12 cellular contexts compared by ENCODE assay signal in the genomic region with DNA sequence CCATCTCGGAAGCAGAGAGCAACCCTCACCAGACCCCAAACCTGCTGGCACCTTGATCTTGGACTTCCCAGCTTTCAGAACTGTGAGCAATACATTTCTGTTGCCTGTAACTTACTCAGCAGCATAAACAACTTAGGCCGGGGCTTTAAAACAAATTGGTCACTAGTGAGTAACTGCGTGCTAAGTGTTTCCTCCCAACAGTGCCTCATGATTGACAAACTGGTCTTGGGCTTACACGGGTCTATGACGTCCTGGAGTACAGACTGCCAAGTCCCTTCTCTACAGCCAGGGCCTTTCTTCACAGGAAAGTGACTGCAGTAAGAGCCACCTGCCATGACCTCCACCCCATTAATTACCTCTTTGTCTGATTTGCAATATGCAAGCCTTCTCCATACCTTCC.
DNase-seq lines count a peak whose midpoint lies in the region; FAIRE-seq and TF ChIP-seq lines count a peak whose summit lies in the region.
"Had no signal": no experiment of that assay in that cellular context is flagged by ENCODE, and none has a peak within 500 bp of the region (broad histone marks: within the 10 kb centered on the region; RNA-seq: fewer than 3 reads in every experiment).

No MANE protein-coding gene starts in this region.

- no peak overlapping the region for H3K27ac ChIP-seq in OCI-LY7 (ENCODE audit: low read depth, low read length, poor library complexity, severe bottlenecking)
- H3K27ac ChIP-seq in SJCRH30, result no peak overlapping the region
- no peak overlapping the region for H3K27ac ChIP-seq in small intestine (ENCODE audit: low read depth in 1 of 2, low read length in 1 of 2)

- POLR2A ChIA-PET in OCI-LY7 (lab: Charles Lee), result no interaction called here

- peaks cover 4% of the 10 kb centered on the region for H3K4me1 ChIP-seq in OCI-LY7 (ENCODE audit: insufficient read depth, low read length, poor library complexity, severe bottlenecking)
- H3K4me1 ChIP-seq in SJCRH30, result no peaks in the 10 kb centered on the region
- peaks cover 0 to 3% of the 10 kb centered on the region in 2 donors for H3K4me1 ChIP-seq in small intestine (ENCODE audit: control insufficient read depth in 2 of 2, insufficient read depth in 1 of 2, low read depth in 1 of 2, low read length in 1 of 2)

- TF ChIP-seq CTCF in OCI-LY7 (conservative IDR thresholded peaks at IDR 0.05; ENCODE audit: low read length) (no peak), fibroblast of mammary gland (conservative IDR thresholded peaks at IDR 0.05; ENCODE audit: control insufficient read depth, insufficient read depth, low read depth, low read length) (no peak), retinal pigment epithelial cell (conservative IDR thresholded peaks at IDR 0.05; ENCODE audit: low read depth, low read length) (no peak)

- no peaks in the 10 kb centered on the region for H3K79me2 ChIP-seq in OCI-LY7 (ENCODE audit: insufficient read depth, low read depth, low read length)

- no peak overlapping the region for H3K4me2 ChIP-seq in OCI-LY7 (ENCODE audit: low read length)

- H4K20me1 ChIP-seq in OCI-LY7 (ENCODE audit: insufficient read depth, low read length), result no peaks in the 10 kb centered on the region

- no peak overlapping the region for H2AFZ ChIP-seq in OCI-LY7 (ENCODE audit: low read length)

- no peaks in the 10 kb centered on the region for H3K9me2 ChIP-seq in OCI-LY7 (ENCODE audit: insufficient read depth, low read length)

- H3K36me3 ChIP-seq in OCI-LY7 (ENCODE audit: insufficient read depth, low read length) (no peaks in the 10 kb centered on the region), SJCRH30 (no peaks in the 10 kb centered on the region), small intestine (ENCODE audit: control insufficient read depth in 2 of 2, insufficient read depth in 2 of 2, low read length in 2 of 2) (no peaks in the 10 kb centered on the region)

- BruUV-seq in OCI-LY7 (replicated peaks; lab: Mats Ljungman, UMichigan), result TSS peak; percentile 20

- DNase-seq in CD1c-positive myeloid dendritic cell (ENCODE audit: extremely low spot score), result peak; percentile 44
- DNase-seq in OCI-LY7 (ENCODE audit: low spot score), result no peak
- peak; percentile 94 for DNase-seq in fibroblast of mammary gland (ENCODE audit: low read depth)
- peak; percentile 44 for DNase-seq in retinal pigment epithelial cell (ENCODE audit: low read depth)
- DNase-seq in SJCRH30, result no peak
- DNase-seq in anterior cingulate cortex (lab: John Stamatoyannopoulos, UW), result no peak
- DNase-seq in small intestine, result no peak
- no peak for DNase-seq in NCI-H2196 treated with DMSO at 0.1 percent for 48 hours (lab: John Stamatoyannopoulos, UW; ENCODE audit: unreplicated experiment)
- DNase-seq: activated CD4-positive, alpha-beta T cell treated with anti-CD3 and anti-CD28 coated beads, Interleukin-2, amount 50 U/mL, for 4 hours; KG1; left colon; NCI-H510A had no signal

- H3K27me3 ChIP-seq in SJCRH30, result no peaks in the 10 kb centered on the region
- H3K27me3 ChIP-seq in small intestine (ENCODE audit: control insufficient read depth in 2 of 2, insufficient read depth in 2 of 2, low read length in 2 of 2), result no peaks in the 10 kb centered on the region

- H3K9me3 ChIP-seq in OCI-LY7 (ENCODE audit: low read length) (no peaks in the 10 kb centered on the region), SJCRH30 (replicated peaks) (no peaks in the 10 kb centered on the region), small intestine (ENCODE audit: control insufficient read depth, low read depth) (no peaks in the 10 kb centered on the region)

- H3K4me3 ChIP-seq in OCI-LY7 (ENCODE audit: low read depth, low read length, poor library complexity, severe bottlenecking), result no peak overlapping the region
- no peak overlapping the region for H3K4me3 ChIP-seq in fibroblast of mammary gland (ENCODE audit: control insufficient read depth, low read depth, low read length)
- no peak overlapping the region for H3K4me3 ChIP-seq in retinal pigment epithelial cell (ENCODE audit: low read length)
- H3K4me3 ChIP-seq in SJCRH30, result no peak overlapping the region
- H3K4me3 ChIP-seq in small intestine (ENCODE audit: low read depth in 1 of 2, low read length in 2 of 2), result no peak overlapping the region

- WGBS in small intestine, 3 donors, result 72 to 78% (median 75%) methylated on average over 5 of the region's 5 CpGs

- FAIRE-seq in small intestine (lab: Jason Lieb, UNC), result no peak

- intact Hi-C loops in OCI-LY7 (cut with micrococcal nuclease; ENCODE audit: unreplicated experiment), result no loop called here

- CTCF ChIA-PET in OCI-LY7 (lab: Charles Lee; ENCODE audit: unreplicated experiment), result no interaction called here

Comparison
In these comparisons a context has a peak if more than half of its experiments do, and no peak if none do; other contexts are left out.
1. DNase-seq: peak in CD1c-positive myeloid dendritic cell (single experiment), fibroblast of mammary gland (single experiment) and retinal pigment epithelial cell (single experiment); none in OCI-LY7 (single experiment), SJCRH30 (0 of 2), anterior cingulate cortex (0 of 58), small intestine (single experiment) and NCI-H2196 treated with DMSO at 0.1 percent for 48 hours (single experiment).